8 cellular contexts compared by ENCODE assay signal in the genomic region with DNA sequence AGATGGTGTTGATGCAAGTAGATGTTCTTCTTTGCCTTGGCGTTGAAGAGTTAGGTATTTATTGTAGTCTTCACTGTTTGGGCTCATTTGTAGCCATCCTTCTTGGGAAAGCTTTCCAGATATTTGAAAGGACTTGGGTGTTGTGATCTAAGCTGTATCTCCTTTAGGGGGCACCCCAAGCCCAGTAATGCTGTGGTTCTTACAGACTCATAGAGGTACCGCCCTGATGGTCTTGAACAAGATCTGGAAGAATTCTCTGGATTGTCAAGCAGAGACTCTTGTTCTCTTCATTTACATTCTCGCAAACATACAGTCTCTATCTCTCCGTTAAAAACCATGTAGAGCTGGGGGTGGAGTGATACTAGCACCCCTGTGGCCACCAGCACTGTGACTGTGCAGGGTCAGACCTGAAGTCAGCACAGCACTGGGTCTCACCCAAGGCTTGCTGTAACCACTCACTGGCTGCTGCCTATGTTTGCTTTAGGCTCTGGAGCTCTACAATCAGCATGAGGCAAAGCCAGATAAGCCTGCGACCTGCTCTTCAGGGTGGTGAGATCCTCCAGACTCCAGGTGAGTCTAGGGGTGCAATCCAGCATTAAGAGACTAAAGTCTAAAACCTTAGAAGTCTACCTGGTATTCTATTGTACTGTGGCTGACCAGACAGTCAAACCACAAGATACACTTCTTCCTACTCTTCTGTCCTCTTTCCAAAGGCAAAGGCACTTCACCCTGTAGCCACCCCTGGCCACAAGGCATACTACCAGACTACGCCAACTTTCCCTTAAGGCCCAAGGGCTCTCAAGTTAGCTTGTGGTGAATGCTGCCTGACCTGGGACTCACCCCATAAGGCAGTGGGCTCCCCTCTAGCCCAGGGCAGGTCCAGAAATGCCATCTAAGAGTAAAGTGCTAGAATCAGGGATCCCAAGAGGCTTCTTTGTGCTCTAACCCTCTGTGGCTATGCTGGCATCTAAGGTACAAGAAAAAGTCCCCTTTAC.
DNase-seq lines count a peak whose midpoint lies in the region; ATAC-seq and TF ChIP-seq lines count a peak whose summit lies in the region.

No MANE protein-coding gene starts in this region.

- H2AFZ ChIP-seq in osteoblast (ENCODE audit: low read length): no peak overlapping the region

- CTCF ChIA-PET in HEK293T (lab: Yijun Ruan, JAX): interaction anchor here (1.0 to 1.3 kb wide), 2 partner anchors 189 to 615 kb away, joined by 3 read pairs; no protein-coding TSS in a partner anchor

- H3K27me3 ChIP-seq in osteoblast (ENCODE audit: insufficient read depth, low read length): no peaks in the 10 kb centered on the region

- no peak overlapping the region for H3K4me2 ChIP-seq in osteoblast (ENCODE audit: insufficient read depth, low read length)

- peak; percentile 29 for DNase-seq in left cardiac atrium
- DNase-seq in Right ventricle myocardium superior: no peak
- no peak for DNase-seq in LNCaP clone FGC (ENCODE audit: low read depth)
- peak; percentile 29 for DNase-seq in brain pericyte (ENCODE audit: low read depth, low spot score)
- DNase-seq in osteoblast (ENCODE audit: insufficient read length, low spot score, missing footprints): no peak
- no peak for DNase-seq in HEK293T (ENCODE audit: extremely low spot score)
- DNase-seq in activated CD4-positive, alpha-beta T cell treated with anti-CD3 and anti-CD28 coated beads for 1 hour: no peak
- DNase-seq in NCI-H2171 (lab: John Stamatoyannopoulos, UW): no peak

- no peaks in the 10 kb centered on the region for H3K79me2 ChIP-seq in osteoblast (ENCODE audit: insufficient read depth, low read length)

- peaks cover 3% of the 10 kb centered on the region for H3K4me1 ChIP-seq in osteoblast (ENCODE audit: insufficient read depth, low read length)

- H3K4me3 ChIP-seq in LNCaP clone FGC (ENCODE audit: low read depth, low read length): no peak overlapping the region
- no peak overlapping the region for H3K4me3 ChIP-seq in osteoblast (ENCODE audit: insufficient read depth, low read length)

- intact Hi-C loops in left cardiac atrium (cut with DNase I): no loop called here
- intact Hi-C loops in Right ventricle myocardium superior (cut with DNase I): no loop called here

- no peaks in the 10 kb centered on the region for H4K20me1 ChIP-seq in osteoblast (ENCODE audit: insufficient read depth, low read length)

- H3K9me3 ChIP-seq in osteoblast (ENCODE audit: low read depth, low read length): no peaks in the 10 kb centered on the region

- POLR2A ChIA-PET in HEK293T (lab: Yijun Ruan, JAX): no interaction called here

- ATAC-seq in left cardiac atrium (no peak), Right ventricle myocardium superior (ENCODE audit: poor library complexity) (no peak)

- TF ChIP-seq CTCF in LNCaP clone FGC (IDR thresholded peaks at IDR 0.05; ENCODE audit: control insufficient read depth, extremely low read depth, insufficient read depth) (peak; percentile 50), osteoblast (IDR thresholded peaks at IDR 0.05; ENCODE audit: extremely low read depth, low read depth, low read length) (peak; percentile 52)

- H3K36me3 ChIP-seq in osteoblast (ENCODE audit: insufficient read depth, low read length): no peaks in the 10 kb centered on the region

- no peak overlapping the region for H3K27ac ChIP-seq in osteoblast (ENCODE audit: low read depth, low read length)

TF ChIP-seq in HEK293T, 16 proteins besides CTCF, POLR2A, EP300 and RAD21:
- TF ChIP-seq LEF1 (IDR thresholded peaks at IDR 0.05; ENCODE audit: borderline replicate concordance) (no peak), ELF4 (IDR thresholded peaks at IDR 0.05) (no peak), SP1 (IDR thresholded peaks at IDR 0.05) (no peak), BHLHE40 (IDR thresholded peaks at IDR 0.05; ENCODE audit: borderline replicate concordance) (no peak), FOXK2 (IDR thresholded peaks at IDR 0.05) (no peak), HDGF (IDR thresholded peaks at IDR 0.05; ENCODE audit: borderline replicate concordance) (no peak), FOXM1 (IDR thresholded peaks at IDR 0.05; ENCODE audit: borderline replicate concordance) (no peak), TARDBP (IDR thresholded peaks at IDR 0.05) (no peak), ZNF384 (IDR thresholded peaks at IDR 0.05) (no peak), NFRKB (IDR thresholded peaks at IDR 0.05) (no peak), FOXA1 (IDR thresholded peaks at IDR 0.05) (no peak), ARNT (IDR thresholded peaks at IDR 0.05) (no peak), CTBP1 (IDR thresholded peaks at IDR 0.05; ENCODE audit: borderline replicate concordance) (no peak), L3MBTL2 (conservative IDR thresholded peaks at IDR 0.05) (no peak)
- TF ChIP-seq, protein P1, sequence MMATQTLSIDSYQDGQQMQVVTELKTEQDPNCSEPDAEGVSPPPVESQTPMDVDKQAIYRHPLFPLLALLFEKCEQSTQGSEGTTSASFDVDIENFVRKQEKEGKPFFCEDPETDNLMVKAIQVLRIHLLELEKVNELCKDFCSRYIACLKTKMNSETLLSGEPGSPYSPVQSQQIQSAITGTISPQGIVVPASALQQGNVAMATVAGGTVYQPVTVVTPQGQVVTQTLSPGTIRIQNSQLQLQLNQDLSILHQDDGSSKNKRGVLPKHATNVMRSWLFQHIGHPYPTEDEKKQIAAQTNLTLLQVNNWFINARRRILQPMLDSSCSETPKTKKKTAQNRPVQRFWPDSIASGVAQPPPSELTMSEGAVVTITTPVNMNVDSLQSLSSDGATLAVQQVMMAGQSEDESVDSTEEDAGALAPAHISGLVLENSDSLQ (IDR thresholded peaks at IDR 0.05): no peak

Comparison
In these comparisons a context has a peak if more than half of its experiments do, and no peak if none do; other contexts are left out.
1. DNase-seq: peak in left cardiac atrium (single experiment) and brain pericyte (single experiment); none in Right ventricle myocardium superior (single experiment), LNCaP clone FGC (single experiment), osteoblast (single experiment), HEK293T (single experiment), activated CD4-positive, alpha-beta T cell treated with anti-CD3 and anti-CD28 coated beads for 1 hour (single experiment) and NCI-H2171 (single experiment).